ENCODE assay signal across 31 cellular contexts in genomic region chr6:100801036-100801435, GRCh38.
"Had no signal": no experiment of that assay in that cellular context is flagged by ENCODE, and none has a peak within 500 bp of the region (broad histone marks: within the 10 kb centered on the region; RNA-seq: fewer than 3 reads in every experiment).

No MANE protein-coding gene starts in this region.

- H3K4me3 Mint-ChIP-seq: activated CD4-positive, alpha-beta T cell treated with anti-CD3 and anti-CD28 coated beads, Interleukin-2, amount 10 ng/mL, durations not matched to agents 24 days and 14 days; activated CD8-positive, alpha-beta T cell treated with anti-CD3 and anti-CD28 coated beads, Interleukin-2, amount 10 ng/mL, durations not matched to agents 7 days and 5 days; activated naive CD4-positive, alpha-beta T cell treated with anti-CD3 and anti-CD28 coated beads for 36 hours; activated T-cell treated with anti-CD3 and anti-CD28 coated beads, Interleukin-2, amount 50 U/mL, for 24 hours had no signal

- ATAC-seq: activated CD8-positive, alpha-beta T cell treated with anti-CD3 and anti-CD28 coated beads, Interleukin-2, amount 10 ng/mL, durations not matched to agents 7 days and 5 days; activated naive CD4-positive, alpha-beta T cell treated with anti-CD3 and anti-CD28 coated beads, Interleukin-2, amount 50 U/mL, for 72 hours; body of pancreas had no signal

- H3K4me3 ChIP-seq: adrenal gland, body of pancreas, breast epithelium, coronary artery, PC-9, SJSA1 had no signal

- H3K27ac ChIP-seq: adrenal gland, body of pancreas, breast epithelium, coronary artery, PC-9, SJSA1, WERI-Rb-1 had no signal

- H3K27me3 ChIP-seq: adrenal gland, body of pancreas, breast epithelium, SJSA1 had no signal

- H3K4me1 ChIP-seq: adrenal gland, body of pancreas, SJSA1 had no signal

- H3K36me3 ChIP-seq: adrenal gland had no signal

- H3K27me3 Mint-ChIP-seq: activated CD4-positive, alpha-beta T cell treated with anti-CD3 and anti-CD28 coated beads, Interleukin-2, amount 10 ng/mL, durations not matched to agents 24 days and 14 days; activated T-cell treated with anti-CD3 and anti-CD28 coated beads, Interleukin-2, amount 50 U/mL, for 24 hours had no signal

- DNase-seq: activated CD4-positive, alpha-beta T cell treated with anti-CD3 and anti-CD28 coated beads, Interleukin-2, amount 10 ng/mL, durations not matched to agents 24 days and 14 days; activated CD4-positive, alpha-beta T cell treated with anti-CD3 and anti-CD28 coated beads, Interleukin-2, amount 50 U/mL, for 48 hours; activated CD8-positive, alpha-beta T cell treated with anti-CD3 and anti-CD28 coated beads, Interleukin-2, amount 10 ng/mL, durations not matched to agents 7 days and 5 days; activated gamma-delta T cell treated with Interleukin-2 at 50 U/mL for 16 hours; activated naive CD4-positive, alpha-beta T cell treated with anti-CD3 and anti-CD28 coated beads for 36 hours; activated T-cell treated with anti-CD3 and anti-CD28 coated beads, Interleukin-2, amount 50 U/mL, for 24 hours; adrenal gland; body of pancreas; Kasumi-1; MM.1S; MV-4-11; NCI-H1092; NCI-H1436 treated with DMSO at 0.1 percent for 48 hours; NCI-H1694 treated with DMSO at 0.1 percent for 48 hours; NCI-H2029; NCI-H510A; NCI-H526; NCI-H748 treated with DMSO at 0.1 percent for 48 hours; NK-92 treated with Interleukin-12 subunit alpha and Interleukin-12 subunit beta, amount 100 ng/mL, for 24 hours; PC-9; SHP77 treated with DMSO at 0.1 percent for 48 hours; SW 1271; T-helper 1 cell; T-helper 2 cell; T-helper 9 cell; WERI-Rb-1 had no signal

- H3K9me3 ChIP-seq: adrenal gland, body of pancreas, breast epithelium, SJSA1 had no signal

- H3K27ac Mint-ChIP-seq: activated CD4-positive, alpha-beta T cell treated with anti-CD3 and anti-CD28 coated beads, Interleukin-2, amount 10 ng/mL, durations not matched to agents 24 days and 14 days; activated CD8-positive, alpha-beta T cell treated with anti-CD3 and anti-CD28 coated beads, Interleukin-2, amount 10 ng/mL, durations not matched to agents 7 days and 5 days; activated naive CD4-positive, alpha-beta T cell treated with anti-CD3 and anti-CD28 coated beads for 36 hours; activated naive CD4-positive, alpha-beta T cell treated with anti-CD3 and anti-CD28 coated beads, Interleukin-2, amount 50 U/mL, for 72 hours; activated T-cell treated with anti-CD3 and anti-CD28 coated beads, Interleukin-2, amount 50 U/mL, for 24 hours had no signal

- H3K9me3 Mint-ChIP-seq: activated CD4-positive, alpha-beta T cell treated with anti-CD3 and anti-CD28 coated beads, Interleukin-2, amount 10 ng/mL, durations not matched to agents 24 days and 14 days; activated naive CD4-positive, alpha-beta T cell treated with anti-CD3 and anti-CD28 coated beads for 36 hours; activated naive CD4-positive, alpha-beta T cell treated with anti-CD3 and anti-CD28 coated beads, Interleukin-2, amount 50 U/mL, for 72 hours; activated T-cell treated with anti-CD3 and anti-CD28 coated beads, Interleukin-2, amount 50 U/mL, for 24 hours had no signal

- H3K4me2 ChIP-seq: PC-9 had no signal

- H2AFZ ChIP-seq: PC-9 had no signal

- FAIRE-seq: astrocyte had no signal
